In the genomic region with DNA sequence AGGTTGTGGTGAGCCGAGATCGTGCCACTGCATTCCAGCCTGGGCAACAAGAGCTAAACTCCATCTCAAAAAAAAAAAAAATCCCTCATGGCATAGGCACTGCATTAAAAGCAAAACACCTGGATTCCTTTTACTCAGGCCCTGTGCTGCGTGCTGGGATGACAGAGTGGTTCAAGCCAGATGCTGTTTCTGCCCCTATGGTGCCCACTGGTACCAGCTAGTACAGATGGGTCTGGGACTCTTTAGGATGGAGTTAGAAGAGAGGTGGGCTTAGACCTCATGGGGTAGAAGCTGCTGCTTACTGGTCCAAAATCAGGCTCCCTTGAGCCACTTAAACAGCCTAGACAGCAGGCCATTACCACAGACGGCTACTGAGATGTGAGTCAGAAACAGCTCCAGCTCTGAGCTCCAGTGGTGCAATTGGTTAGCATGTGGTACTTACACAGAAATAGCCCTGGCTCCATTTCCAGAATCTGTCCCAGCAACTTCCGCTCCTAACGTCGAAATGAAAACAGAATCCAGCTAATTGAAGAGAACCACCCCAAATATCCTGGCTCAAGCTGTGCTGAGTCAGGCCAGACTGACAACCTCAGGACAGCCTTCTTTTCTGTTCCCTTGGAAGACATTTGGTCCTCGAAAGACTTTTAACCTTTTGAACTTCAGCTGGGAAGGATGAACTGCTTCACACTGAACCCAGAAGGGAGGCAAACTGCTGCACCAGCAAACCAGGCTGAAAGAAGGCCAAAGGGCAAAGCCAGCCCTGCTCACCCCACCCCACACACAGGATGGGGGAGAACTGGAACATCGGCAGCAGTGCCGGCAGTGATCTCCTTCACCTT, we compare ENCODE assay signal across 9 cellular contexts. TPM values are rescaled to one million over a fixed set of nuclear protein-coding genes. Genes with fewer than 3 reads are reported as not detected.
A peak's percentile ranks its signal among the peaks of the same experiment; 100 is the strongest.
DNase-seq lines count a peak whose midpoint lies in the region; ATAC-seq, FAIRE-seq and TF ChIP-seq lines count a peak whose summit lies in the region.
"Had no signal": no experiment of that assay in that cellular context is flagged by ENCODE, and none has a peak within 500 bp of the region (broad histone marks: within the 10 kb centered on the region; RNA-seq: fewer than 3 reads in every experiment).

No MANE protein-coding gene starts in this region.

- peaks cover 29% of the 10 kb centered on the region for H3K36me3 ChIP-seq in K562 (ENCODE audit: control insufficient read depth, insufficient read depth, low read length)
- H3K36me3 ChIP-seq in spleen = peaks cover 0 to 40% (median 19%) of the 10 kb centered on the region in 6 donors

- H3K9ac ChIP-seq in K562 (ENCODE audit: insufficient read depth in 1 of 2, low read depth in 2 of 2, low read length in 2 of 2) = no peak overlapping the region

- H3K27me3 ChIP-seq in K562 (ENCODE audit: control insufficient read depth in 2 of 2, insufficient read depth in 2 of 2, low read length in 2 of 2) = no peaks in the 10 kb centered on the region
- no peaks in the 10 kb centered on the region for H3K27me3 ChIP-seq in spleen (replicated peaks in 1 of 7)
- H3K27me3 ChIP-seq: SJSA1 had no signal

- intact Hi-C loops in K562 (cut with micrococcal nuclease) (no loop called here), spleen (cut with DNase I; ENCODE audit: low total_unique reads) (no loop called here)

- no peak overlapping the region for H3K4me2 ChIP-seq in K562 (ENCODE audit: insufficient read depth, low read length)

- H3K27ac ChIP-seq in K562 (ENCODE audit: extremely low read depth, low read depth, low read length) (no peak overlapping the region), spleen (peak overlapping the region in 7 of 8 donors; percentile 22 to 70 (median 59))
- H3K27ac ChIP-seq: SJSA1 had no signal

- H3K79me2 ChIP-seq in K562 (ENCODE audit: control insufficient read depth, insufficient read depth, low read length) = no peaks in the 10 kb centered on the region

- no peaks in the 10 kb centered on the region for H4K20me1 ChIP-seq in K562 (replicated peaks; ENCODE audit: control insufficient read depth, insufficient read depth, low read length)

- H3K9me3 ChIP-seq in K562 (replicated peaks; ENCODE audit: control insufficient read depth, insufficient read depth, low read depth, low read length) (no peaks in the 10 kb centered on the region), spleen (no peaks in the 10 kb centered on the region)
- H3K9me3 ChIP-seq: SJSA1 had no signal

- ATAC-seq in K562 = peak; percentile 46
- no peak for ATAC-seq in GM18858 (IDR thresholded peaks at IDR 0.05; ENCODE audit: unreplicated experiment)
- no peak for ATAC-seq in GM19328 (IDR thresholded peaks at IDR 0.05; ENCODE audit: unreplicated experiment)

- FAIRE-seq in K562 (lab: Jason Lieb, UNC) = peak; percentile 29

- H3K4me1 ChIP-seq in K562 (replicated peaks in 1 of 2; ENCODE audit: control insufficient read depth in 2 of 2, insufficient read depth in 2 of 2, low read length in 2 of 2) (no peaks in the 10 kb centered on the region; a peak in 1 of 5 replicates), spleen (peaks cover 0 to 27% (median 11%) of the 10 kb centered on the region in 6 donors)

- H3K9me1 ChIP-seq in K562 (ENCODE audit: control insufficient read depth, insufficient read depth, low read length) = no peaks in the 10 kb centered on the region

- peak; percentile 84 for DNase-seq in HFF-Myc (ENCODE audit: extremely low read depth, low read depth)
- DNase-seq in K562 (ENCODE audit: extremely low read depth in 1 of 4, low spot score in 3 of 4) = no peak
- peak; percentile 97 for DNase-seq in iris pigment epithelial cell (ENCODE audit: low read depth)
- DNase-seq in spleen = no peak
- DNase-seq in stimulated activated CD4-positive, alpha-beta T cell treated with anti-CD3 and anti-CD28 coated beads, Interleukin-2, amount 100 ng/mL, for 24 hours = no peak
- DNase-seq in NCI-H1694 treated with DMSO at 0.1 percent for 48 hours (lab: John Stamatoyannopoulos, UW) = no peak

- H3K4me3 ChIP-seq in HFF-Myc (replicated peaks; ENCODE audit: low read depth, low read length) = no peak overlapping the region
- H3K4me3 ChIP-seq in K562 = no peak overlapping the region
- no peak overlapping the region for H3K4me3 ChIP-seq in spleen
- H3K4me3 ChIP-seq: SJSA1 had no signal

- POLR2A ChIA-PET in K562 (lab: Yijun Ruan, JAX) = interaction anchor here (0.6 to 2.4 kb wide), 4 partner anchors 7 to 407 kb away, joined by 3 to 10 read pairs (median 5); no protein-coding TSS in a partner anchor

- TF ChIP-seq CTCF in HFF-Myc (IDR thresholded peaks at IDR 0.05; ENCODE audit: low read depth, low read length, missing control alignments) (no peak), K562 (IDR thresholded peaks at IDR 0.05 in 2 of 3, conservative IDR thresholded peaks at IDR 0.05 in 1 of 3; ENCODE audit: insufficient read depth in 2 of 3, low read depth in 1 of 3, low read length in 3 of 3) (no peak), spleen (IDR thresholded peaks at IDR 0.05 in 8 of 11, conservative IDR thresholded peaks at IDR 0.05 in 3 of 11) (no peak)

- TF ChIP-seq RAD21 in K562 (CRISPR knock-in tag; conservative IDR thresholded peaks at IDR 0.05 in 1 of 2, IDR thresholded peaks at IDR 0.05 in 1 of 2) = no peak

- TF ChIP-seq POLR2A in K562 (conservative IDR thresholded peaks at IDR 0.05) = no peak
- TF ChIP-seq POLR2A in spleen (IDR thresholded peaks at IDR 0.05) = no peak

- CTCF ChIA-PET in K562 (lab: Yijun Ruan, JAX; ENCODE audit: low intra/inter-chr PET ratio) = no interaction called here

- WGBS in K562 (ENCODE audit: insufficient coverage, low coverage, missing lambda C conversion rate) = 61% methylated on average over 9 of the region's 10 CpGs
- 78 to 86% (median 81%) methylated on average over 10 of the region's 10 CpGs for WGBS in spleen, 5 donors

- H2AFZ ChIP-seq in K562 (ENCODE audit: low read depth, low read length) = no peak overlapping the region

- TF ChIP-seq EP300 in K562 (IDR thresholded peaks at IDR 0.05; ENCODE audit: low read length) = no peak

- in situ Hi-C loops in K562 (cut with MboI) = no loop called here

- BruUV-seq in K562 (replicated peaks; lab: Mats Ljungman, UMichigan) = no TSS peak

TF ChIP-seq in K562, 482 proteins besides CTCF, POLR2A, EP300 and RAD21 (continues in another document):
- TF ChIP-seq NFRKB (IDR thresholded peaks at IDR 0.05; ENCODE audit: low read depth) (no peak), KLF6 (CRISPR knock-in tag; IDR thresholded peaks at IDR 0.05; ENCODE audit: borderline replicate concordance) (no peak), ZZZ3 (IDR thresholded peaks at IDR 0.05) (no peak)

RNA-seq across cellular contexts. Expression of gene C5orf15, which starts 15.5 kb away (rescaled TPM):
- total RNA-seq in K562 (2011; cell fraction: chromatin; rRNA removed; ENCODE audit: low replicate concordance) = 43.2 and 55.8 TPM in 2 replicates
- 42.0 and 45.9 TPM in 2 replicates for total RNA-seq in K562 (2011; cell fraction: nucleolus; rRNA removed)
- total RNA-seq in K562 (2011; cell fraction: nucleoplasm; rRNA removed) = 49.2 and 65.0 TPM in 2 replicates
- 23.3 and 28.2 TPM in 2 replicates for total RNA-seq in K562 (2014; rRNA removed)
- 44.0 and 45.6 TPM in 2 replicates for total RNA-seq in K562 (2014; rRNA removed; fragmentation: Illumina TruSeq; extraction: Trizol)
- total RNA-seq in K562 (2015; rRNA removed; fragmentation: Illumina TruSeq; extraction: Trizol) = 35.5 and 36.3 TPM in 2 replicates
- 22.7 and 24.0 TPM in 2 replicates for total RNA-seq in K562 (2021)
- polyA plus RNA-seq in K562 (2011; rRNA removed) = 50.7 and 52.0 TPM in 2 replicates
- 25.2 and 36.2 TPM in 2 replicates for polyA plus RNA-seq in K562 (2011; cell fraction: cytosol; rRNA removed)
- polyA plus RNA-seq in K562 (2011; cell fraction: nucleus; rRNA removed) = 20.3 and 25.9 TPM in 2 replicates
- polyA plus RNA-seq in K562 (2012) = 23.1 and 36.4 TPM in 2 replicates
- polyA plus RNA-seq in K562 (2014; fragmentation: Illumina TruSeq; extraction: Trizol) = 46.4 and 49.8 TPM in 2 replicates
- polyA plus RNA-seq in K562 (2014; fragmentation: Nextera tagmentation; extraction: Ambion mirVana) = 10 to 100 TPM; 30.0 to 32.5 TPM
- 35.7 and 40.2 TPM in 2 replicates for polyA plus RNA-seq in K562 (2014; rRNA removed)
- 44.5 and 49.8 TPM in 2 replicates for polyA minus RNA-seq in K562 (2011; rRNA and poly(A)+ RNA removed)
- polyA minus RNA-seq in K562 (2011; cell fraction: cytosol; rRNA and poly(A)+ RNA removed) = 23.3 and 43.8 TPM in 2 replicates
- 9.3 and 15.6 TPM in 2 replicates for polyA minus RNA-seq in K562 (2011; cell fraction: nucleus; rRNA and poly(A)+ RNA removed)
- total RNA-seq in spleen = 10 to 100 TPM; 25.4 to 49.6 (median 28.6) TPM
- 10 to 100 TPM; 28.1 to 28.8 (median 28.4) TPM for polyA plus RNA-seq in spleen

RNA-seq across cellular contexts. Expression of gene VDAC1, which starts 51.8 kb away (rescaled TPM):
- total RNA-seq in K562 (2011; cell fraction: chromatin; rRNA removed; ENCODE audit: low replicate concordance) = 105 and 116 TPM in 2 replicates
- 68.0 and 70.9 TPM in 2 replicates for total RNA-seq in K562 (2011; cell fraction: nucleolus; rRNA removed)
- total RNA-seq in K562 (2011; cell fraction: nucleoplasm; rRNA removed) = 116 and 155 TPM in 2 replicates
- 224 and 228 TPM in 2 replicates for total RNA-seq in K562 (2014; rRNA removed)
- 366 and 402 TPM in 2 replicates for total RNA-seq in K562 (2014; rRNA removed; fragmentation: Illumina TruSeq; extraction: Trizol)
- 319 and 320 TPM in 2 replicates for total RNA-seq in K562 (2015; rRNA removed; fragmentation: Illumina TruSeq; extraction: Trizol)
- total RNA-seq in K562 (2021) = 257 and 267 TPM in 2 replicates
- polyA plus RNA-seq in K562 (2011; rRNA removed) = 155 and 168 TPM in 2 replicates
- 84.1 and 126 TPM in 2 replicates for polyA plus RNA-seq in K562 (2011; cell fraction: cytosol; rRNA removed)
- 76.3 and 97.2 TPM in 2 replicates for polyA plus RNA-seq in K562 (2011; cell fraction: nucleus; rRNA removed)
- 230 and 274 TPM in 2 replicates for polyA plus RNA-seq in K562 (2012)
- polyA plus RNA-seq in K562 (2014; fragmentation: Illumina TruSeq; extraction: Trizol) = 343 and 365 TPM in 2 replicates
- polyA plus RNA-seq in K562 (2014; fragmentation: Nextera tagmentation; extraction: Ambion mirVana) = 100 to 1,000 TPM; 293 to 301 TPM
- 221 and 243 TPM in 2 replicates for polyA plus RNA-seq in K562 (2014; rRNA removed)
- polyA minus RNA-seq in K562 (2011; rRNA and poly(A)+ RNA removed) = 252 and 302 TPM in 2 replicates
- 143 and 162 TPM in 2 replicates for polyA minus RNA-seq in K562 (2011; cell fraction: cytosol; rRNA and poly(A)+ RNA removed)
- polyA minus RNA-seq in K562 (2011; cell fraction: nucleus; rRNA and poly(A)+ RNA removed) = 29.8 and 47.0 TPM in 2 replicates
- 100 to 1,000 TPM in 1 of 7 donors, 10 to 100 TPM in 6; 69.2 to 100 (median 86.4) TPM for total RNA-seq in spleen
- polyA plus RNA-seq in spleen = 10 to 100 TPM; 53.3 to 84.0 (median 76.2) TPM

Comparison
In these comparisons a context has a peak if more than half of its experiments do, and no peak if none do; other contexts are left out.
1. DNase-seq: peak in HFF-Myc (single experiment) and iris pigment epithelial cell (single experiment); none in K562 (0 of 4), spleen (single experiment), stimulated activated CD4-positive, alpha-beta T cell treated with anti-CD3 and anti-CD28 coated beads, Interleukin-2, amount 100 ng/mL, for 24 hours (0 of 2) and NCI-H1694 treated with DMSO at 0.1 percent for 48 hours (single experiment).